In genomic region chrX:39133971-39134370, GRCh38 we compare ENCODE assay signal across 8 cellular contexts.
DNase-seq lines count a peak whose midpoint lies in the region; ATAC-seq, FAIRE-seq and TF ChIP-seq lines count a peak whose summit lies in the region.
"Had no signal": no experiment of that assay in that cellular context is flagged by ENCODE, and none has a peak within 500 bp of the region (broad histone marks: within the 10 kb centered on the region; RNA-seq: fewer than 3 reads in every experiment).

No MANE protein-coding gene starts in this region.

- H3K4me1 Mint-ChIP-seq in GM23338 = peaks cover 6% of the 10 kb centered on the region; the same call in 2 of the 3 replicates
- H3K4me1 Mint-ChIP-seq in CD14-positive monocyte = peaks cover 6% of the 10 kb centered on the region

- no peak overlapping the region for H3K9ac ChIP-seq in HepG2 (ENCODE audit: insufficient read depth, low read depth, low read length)

- DNase-seq in GM23338 (ENCODE audit: low spot score) (peak; percentile 24), RPMI8226 (peak; percentile 86), HepG2 (ENCODE audit: low spot score) (no peak), A673 (ENCODE audit: low spot score) (no peak), CD14-positive monocyte (ENCODE audit: low spot score) (no peak), foreskin melanocyte (no peak)

- H3K9me2 ChIP-seq in GM23338 (ENCODE audit: insufficient read depth) = no peaks in the 10 kb centered on the region

- TF ChIP-seq RAD21 in HepG2 (CRISPR knock-in tag; IDR thresholded peaks at IDR 0.05) = no peak

- H3K27ac Mint-ChIP-seq in GM23338 = no peak overlapping the region
- no peak overlapping the region for H3K27ac Mint-ChIP-seq in CD14-positive monocyte

- H3K36me3 Mint-ChIP-seq in GM23338 (ENCODE audit: low read depth) (0 out of 3 replicates have a peak, but pooled peaks cover 2% of the 10 kb centered on the region), CD14-positive monocyte (no peaks in the 10 kb centered on the region)

- no peak for TF ChIP-seq EP300 in HepG2 (IDR thresholded peaks at IDR 0.05; ENCODE audit: low read depth in 2 of 2, low read length in 2 of 2)
- no peak for TF ChIP-seq EP300 in HepG2 (CRISPR knock-in tag; IDR thresholded peaks at IDR 0.05; ENCODE audit: borderline replicate concordance)

- TF ChIP-seq CTCF in GM12875 (IDR thresholded peaks at IDR 0.05; ENCODE audit: borderline replicate concordance, insufficient read depth, low read depth, low read length) (peak; percentile 75), GM23338 (conservative IDR thresholded peaks at IDR 0.05; ENCODE audit: low read depth in 2 of 2) (peak; percentile 50 to 69), HepG2 (CRISPR knock-in tag; IDR thresholded peaks at IDR 0.05) (peak; percentile 55), A673 (conservative IDR thresholded peaks at IDR 0.05; ENCODE audit: low read depth, low read length) (no peak), CD14-positive monocyte (IDR thresholded peaks at IDR 0.05) (no peak)

- no peaks in the 10 kb centered on the region for H3K27me3 ChIP-seq in GM23338 (ENCODE audit: insufficient read depth)
- H3K27me3 ChIP-seq in HepG2 (ENCODE audit: control insufficient read depth in 1 of 2, insufficient read depth in 2 of 2, low read length in 2 of 2) = no peaks in the 10 kb centered on the region
- no peaks in the 10 kb centered on the region for H3K27me3 ChIP-seq in A673 (replicated peaks; ENCODE audit: insufficient read depth, low read depth, low read length, poor library complexity)

- H3K4me3 ChIP-seq in GM12875 (ENCODE audit: low read depth, low read length) (no peak overlapping the region), GM23338 (no peak overlapping the region), HepG2 (replicated peaks in 1 of 3; ENCODE audit: insufficient read depth in 1 of 3, low read depth in 2 of 3, low read length in 3 of 3) (no peak overlapping the region), A673 (ENCODE audit: low read depth, low read length, poor library complexity, severe bottlenecking) (no peak overlapping the region)
- H3K4me3 ChIP-seq: prostate gland had no signal

- H3K27ac ChIP-seq in GM23338 (ENCODE audit: low read depth) (no peak overlapping the region), HepG2 (ENCODE audit: extremely low read length, insufficient read depth, low read length) (no peak overlapping the region), A673 (ENCODE audit: low read depth, low read length, poor library complexity, severe bottlenecking) (no peak overlapping the region)
- H3K27ac ChIP-seq: prostate gland had no signal

- H3K4me3 Mint-ChIP-seq in GM23338 (no peak overlapping the region), CD14-positive monocyte (no peak overlapping the region)

- H3K4me1 ChIP-seq in GM23338 (ENCODE audit: insufficient read depth) (no peaks in the 10 kb centered on the region), HepG2 (ENCODE audit: insufficient read depth, low read length) (no peaks in the 10 kb centered on the region), A673 (ENCODE audit: insufficient read depth, low read length, poor library complexity, severe bottlenecking) (no peaks in the 10 kb centered on the region)
- H3K4me1 ChIP-seq: prostate gland had no signal

- CTCF ChIA-PET in HepG2 (lab: Yijun Ruan, JAX; ENCODE audit: low intra/inter-chr PET ratio, low total read pairs) (no interaction called here), A673 (lab: Charles Lee) (interaction anchor here (0.6 kb wide), 1 partner anchor 421 kb away, joined by 3 read pairs; no protein-coding TSS in a partner anchor)

- H3K27me3 Mint-ChIP-seq in GM23338 (ENCODE audit: insufficient read depth, low read depth, poor library complexity) = no peaks in the 10 kb centered on the region
- H3K27me3 Mint-ChIP-seq in CD14-positive monocyte (ENCODE audit: low read depth in 3 of 3) = no peaks in the 10 kb centered on the region

- BruUV-seq in HepG2 (replicated peaks; lab: Mats Ljungman, UMichigan) = no TSS peak
- BruUV-seq in A673 (replicated peaks; lab: Mats Ljungman, UMichigan) = no TSS peak

- 10% methylated on average over 1 of the region's 2 CpGs for WGBS in HepG2 (ENCODE audit: low lambda C conversion rate)

- ATAC-seq in GM23338 (peak; percentile 91), HepG2 (peak; percentile 86)

- no peaks in the 10 kb centered on the region for H3K79me2 ChIP-seq in GM23338 (replicated peaks; ENCODE audit: insufficient read depth)
- no peaks in the 10 kb centered on the region for H3K79me2 ChIP-seq in HepG2 (ENCODE audit: insufficient read depth, low read length)

- in situ Hi-C loops in HepG2 (cut with HindIII; ENCODE audit: extremely low pct_ligation_motif_present, low pct_unique_long_range_greater_than_20kb) = no loop called here

- no peaks in the 10 kb centered on the region for H3K36me3 ChIP-seq in GM23338 (ENCODE audit: insufficient read depth)
- H3K36me3 ChIP-seq in HepG2 (replicated peaks in 1 of 2; ENCODE audit: control insufficient read depth in 1 of 2, insufficient read depth in 2 of 2, low read length in 2 of 2) = no peaks in the 10 kb centered on the region
- no peaks in the 10 kb centered on the region for H3K36me3 ChIP-seq in A673 (ENCODE audit: insufficient read depth, low read length, poor library complexity, severe bottlenecking)
- H3K36me3 ChIP-seq: prostate gland had no signal

- no peak for TF ChIP-seq POLR2A in HepG2 (IDR thresholded peaks at IDR 0.05; ENCODE audit: insufficient read depth in 1 of 2, low read depth in 2 of 2, low read length in 2 of 2)

- no peaks in the 10 kb centered on the region for H4K20me1 ChIP-seq in GM23338 (replicated peaks; ENCODE audit: insufficient read depth)
- no peaks in the 10 kb centered on the region for H4K20me1 ChIP-seq in HepG2 (ENCODE audit: insufficient read depth, low read length)

- peak; percentile 32 for FAIRE-seq in HepG2 (lab: Jason Lieb, UNC)

- no peak overlapping the region for H3K4me2 ChIP-seq in GM23338
- H3K4me2 ChIP-seq in HepG2 (ENCODE audit: low read depth, low read length) = no peak overlapping the region

- H2AFZ ChIP-seq in GM23338 (no peak overlapping the region), HepG2 (ENCODE audit: low read length) (no peak overlapping the region)

- intact Hi-C loops in HepG2 (cut with micrococcal nuclease; ENCODE audit: unreplicated experiment) = no loop called here
- intact Hi-C loops in A673 (cut with micrococcal nuclease; ENCODE audit: unreplicated experiment) = no loop called here
- intact Hi-C loops in CD14-positive monocyte (cut with micrococcal nuclease) = no loop called here

- peaks cover 3% of the 10 kb centered on the region; the same call in 1 of the 3 replicates for H3K9me3 Mint-ChIP-seq in GM23338
- H3K9me3 Mint-ChIP-seq in CD14-positive monocyte = peaks cover 0 to 4% (median 0%) of the 10 kb centered on the region in 7 donors

- H3F3A ChIP-seq in GM23338 (replicated peaks; ENCODE audit: low read depth) = no peaks in the 10 kb centered on the region

- POLR2A ChIA-PET in HepG2 (lab: Yijun Ruan, JAX) = no interaction called here
- POLR2A ChIA-PET in A673 (lab: Charles Lee; ENCODE audit: low non-redundant PET) = no interaction called here

- H3K9me3 ChIP-seq in HepG2 (ENCODE audit: low read length) (no peaks in the 10 kb centered on the region), A673 (ENCODE audit: low read depth, low read length, poor library complexity, severe bottlenecking) (no peaks in the 10 kb centered on the region)
- H3K9me3 ChIP-seq: prostate gland had no signal

TF ChIP-seq in GM23338, 12 proteins besides CTCF, POLR2A, EP300 and RAD21:
- TF ChIP-seq JUNB (IDR thresholded peaks at IDR 0.05; ENCODE audit: unreplicated experiment) (no peak), STAT1 (IDR thresholded peaks at IDR 0.05; ENCODE audit: unreplicated experiment) (no peak), ZNF331 (CRISPR knock-in tag; IDR thresholded peaks at IDR 0.05; ENCODE audit: low read depth) (no peak)
TF ChIP-seq in GM23338: peak in this region for 0.

TF ChIP-seq in HepG2, 621 proteins besides CTCF, POLR2A, EP300 and RAD21:
- no peak for TF ChIP-seq ZNF441 (CRISPR knock-in tag; IDR thresholded peaks at IDR 0.05; ENCODE audit: borderline replicate concordance)
- peak; percentile 49 for TF ChIP-seq STAG1 (CRISPR knock-in tag; IDR thresholded peaks at IDR 0.05)

Comparison
In these comparisons a context has a peak if more than half of its experiments do, and no peak if none do; other contexts are left out.
1. CTCF ChIP-seq: peak in GM12875 (single experiment), GM23338 (2 of 2) and HepG2 (single experiment); none in A673 (single experiment) and CD14-positive monocyte (single experiment).
2. DNase-seq: peak in GM23338 (single experiment) and RPMI8226 (single experiment); none in HepG2 (single experiment), A673 (single experiment), CD14-positive monocyte (single experiment) and foreskin melanocyte (single experiment).